ENCODE assay signal across 1 cellular context in the genomic region with DNA sequence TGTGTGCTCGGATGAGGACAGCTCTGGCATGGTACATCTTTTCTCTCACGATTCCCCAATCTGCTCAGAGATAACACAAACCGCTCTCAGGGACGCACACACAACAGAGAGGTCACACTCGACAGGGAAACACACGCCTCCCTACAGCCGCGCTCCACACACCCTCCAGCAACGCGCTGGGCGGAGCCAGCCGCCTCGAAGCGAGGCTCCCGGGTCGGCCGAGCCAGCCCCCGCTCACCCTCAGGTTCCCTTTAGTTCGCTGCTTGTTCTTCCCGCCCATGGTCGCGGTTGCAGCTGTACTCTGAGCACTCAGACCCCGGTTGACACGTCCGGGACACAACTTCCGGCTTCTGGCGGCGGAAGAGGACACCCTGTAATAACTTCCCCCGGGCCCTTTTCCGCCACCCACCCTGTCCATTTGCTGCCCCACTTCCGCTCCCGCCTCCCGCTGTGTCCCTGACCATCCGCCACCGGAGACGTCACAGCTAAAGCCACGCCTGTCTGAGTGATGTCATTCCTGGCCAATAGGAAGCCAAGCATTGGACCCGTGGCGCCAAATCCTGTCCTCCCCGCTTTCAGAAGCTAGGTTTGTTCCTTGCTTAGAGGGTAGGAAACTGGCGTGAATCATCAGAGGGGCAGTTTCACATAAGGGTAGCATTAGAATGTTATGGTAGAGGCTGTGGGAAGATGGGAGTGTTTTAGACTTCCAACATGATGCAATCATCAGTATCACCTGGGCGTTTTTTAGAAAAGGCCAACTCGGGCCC.
TF ChIP-seq lines count a peak whose summit lies in the region.

A gene with protein sequence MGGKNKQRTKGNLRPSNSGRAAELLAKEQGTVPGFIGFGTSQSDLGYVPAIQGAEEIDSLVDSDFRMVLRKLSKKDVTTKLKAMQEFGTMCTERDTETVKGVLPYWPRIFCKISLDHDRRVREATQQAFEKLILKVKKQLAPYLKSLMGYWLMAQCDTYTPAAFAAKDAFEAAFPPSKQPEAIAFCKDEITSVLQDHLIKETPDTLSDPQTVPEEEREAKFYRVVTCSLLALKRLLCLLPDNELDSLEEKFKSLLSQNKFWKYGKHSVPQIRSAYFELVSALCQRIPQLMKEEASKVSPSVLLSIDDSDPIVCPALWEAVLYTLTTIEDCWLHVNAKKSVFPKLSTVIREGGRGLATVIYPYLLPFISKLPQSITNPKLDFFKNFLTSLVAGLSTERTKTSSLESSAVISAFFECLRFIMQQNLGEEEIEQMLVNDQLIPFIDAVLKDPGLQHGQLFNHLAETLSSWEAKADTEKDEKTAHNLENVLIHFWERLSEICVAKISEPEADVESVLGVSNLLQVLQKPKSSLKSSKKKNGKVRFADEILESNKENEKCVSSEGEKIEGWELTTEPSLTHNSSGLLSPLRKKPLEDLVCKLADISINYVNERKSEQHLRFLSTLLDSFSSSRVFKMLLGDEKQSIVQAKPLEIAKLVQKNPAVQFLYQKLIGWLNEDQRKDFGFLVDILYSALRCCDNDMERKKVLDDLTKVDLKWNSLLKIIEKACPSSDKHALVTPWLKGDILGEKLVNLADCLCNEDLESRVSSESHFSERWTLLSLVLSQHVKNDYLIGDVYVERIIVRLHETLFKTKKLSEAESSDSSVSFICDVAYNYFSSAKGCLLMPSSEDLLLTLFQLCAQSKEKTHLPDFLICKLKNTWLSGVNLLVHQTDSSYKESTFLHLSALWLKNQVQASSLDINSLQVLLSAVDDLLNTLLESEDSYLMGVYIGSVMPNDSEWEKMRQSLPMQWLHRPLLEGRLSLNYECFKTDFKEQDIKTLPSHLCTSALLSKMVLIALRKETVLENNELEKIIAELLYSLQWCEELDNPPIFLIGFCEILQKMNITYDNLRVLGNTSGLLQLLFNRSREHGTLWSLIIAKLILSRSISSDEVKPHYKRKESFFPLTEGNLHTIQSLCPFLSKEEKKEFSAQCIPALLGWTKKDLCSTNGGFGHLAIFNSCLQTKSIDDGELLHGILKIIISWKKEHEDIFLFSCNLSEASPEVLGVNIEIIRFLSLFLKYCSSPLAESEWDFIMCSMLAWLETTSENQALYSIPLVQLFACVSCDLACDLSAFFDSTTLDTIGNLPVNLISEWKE (N-terminal part only) (minus strand): TSS at position 352 of the 767 bp plus-strand sequence. CDS start 72 bp downstream, at position 280.

TF ChIP-seq in HepG2, 621 proteins besides CTCF, POLR2A, EP300 and RAD21 (continued from another document and continues in another):
- TF ChIP-seq, protein P1, sequence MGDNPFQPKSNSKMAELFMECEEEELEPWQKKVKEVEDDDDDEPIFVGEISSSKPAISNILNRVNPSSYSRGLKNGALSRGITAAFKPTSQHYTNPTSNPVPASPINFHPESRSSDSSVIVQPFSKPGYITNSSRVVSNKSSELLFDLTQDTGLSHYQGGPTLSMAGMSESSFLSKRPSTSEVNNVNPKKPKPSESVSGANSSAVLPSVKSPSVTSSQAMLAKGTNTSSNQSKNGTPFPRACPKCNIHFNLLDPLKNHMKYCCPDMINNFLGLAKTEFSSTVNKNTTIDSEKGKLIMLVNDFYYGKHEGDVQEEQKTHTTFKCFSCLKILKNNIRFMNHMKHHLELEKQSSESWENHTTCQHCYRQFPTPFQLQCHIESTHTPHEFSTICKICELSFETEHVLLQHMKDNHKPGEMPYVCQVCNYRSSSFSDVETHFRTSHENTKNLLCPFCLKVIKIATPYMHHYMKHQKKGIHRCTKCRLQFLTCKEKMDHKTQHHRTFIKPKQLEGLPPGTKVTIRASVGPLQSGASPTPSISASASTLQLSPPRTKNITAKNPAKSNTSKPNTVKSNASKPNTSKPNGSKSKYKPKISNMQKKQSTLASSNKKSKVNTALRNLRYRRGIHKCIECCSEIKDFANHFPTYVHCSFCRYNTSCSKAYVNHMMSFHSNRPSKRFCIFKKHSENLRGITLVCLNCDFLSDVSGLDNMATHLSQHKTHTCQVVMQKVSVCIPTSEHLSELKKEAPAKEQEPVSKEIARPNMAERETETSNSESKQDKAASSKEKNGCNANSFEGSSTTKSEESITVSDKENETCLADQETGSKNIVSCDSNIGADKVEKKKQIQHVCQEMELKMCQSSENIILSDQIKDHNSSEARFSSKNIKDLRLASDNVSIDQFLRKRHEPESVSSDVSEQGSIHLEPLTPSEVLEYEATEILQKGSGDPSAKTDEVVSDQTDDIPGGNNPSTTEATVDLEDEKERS (CRISPR knock-in tag; IDR thresholded peaks at IDR 0.05) = no peak
- TF ChIP-seq, protein P2, sequence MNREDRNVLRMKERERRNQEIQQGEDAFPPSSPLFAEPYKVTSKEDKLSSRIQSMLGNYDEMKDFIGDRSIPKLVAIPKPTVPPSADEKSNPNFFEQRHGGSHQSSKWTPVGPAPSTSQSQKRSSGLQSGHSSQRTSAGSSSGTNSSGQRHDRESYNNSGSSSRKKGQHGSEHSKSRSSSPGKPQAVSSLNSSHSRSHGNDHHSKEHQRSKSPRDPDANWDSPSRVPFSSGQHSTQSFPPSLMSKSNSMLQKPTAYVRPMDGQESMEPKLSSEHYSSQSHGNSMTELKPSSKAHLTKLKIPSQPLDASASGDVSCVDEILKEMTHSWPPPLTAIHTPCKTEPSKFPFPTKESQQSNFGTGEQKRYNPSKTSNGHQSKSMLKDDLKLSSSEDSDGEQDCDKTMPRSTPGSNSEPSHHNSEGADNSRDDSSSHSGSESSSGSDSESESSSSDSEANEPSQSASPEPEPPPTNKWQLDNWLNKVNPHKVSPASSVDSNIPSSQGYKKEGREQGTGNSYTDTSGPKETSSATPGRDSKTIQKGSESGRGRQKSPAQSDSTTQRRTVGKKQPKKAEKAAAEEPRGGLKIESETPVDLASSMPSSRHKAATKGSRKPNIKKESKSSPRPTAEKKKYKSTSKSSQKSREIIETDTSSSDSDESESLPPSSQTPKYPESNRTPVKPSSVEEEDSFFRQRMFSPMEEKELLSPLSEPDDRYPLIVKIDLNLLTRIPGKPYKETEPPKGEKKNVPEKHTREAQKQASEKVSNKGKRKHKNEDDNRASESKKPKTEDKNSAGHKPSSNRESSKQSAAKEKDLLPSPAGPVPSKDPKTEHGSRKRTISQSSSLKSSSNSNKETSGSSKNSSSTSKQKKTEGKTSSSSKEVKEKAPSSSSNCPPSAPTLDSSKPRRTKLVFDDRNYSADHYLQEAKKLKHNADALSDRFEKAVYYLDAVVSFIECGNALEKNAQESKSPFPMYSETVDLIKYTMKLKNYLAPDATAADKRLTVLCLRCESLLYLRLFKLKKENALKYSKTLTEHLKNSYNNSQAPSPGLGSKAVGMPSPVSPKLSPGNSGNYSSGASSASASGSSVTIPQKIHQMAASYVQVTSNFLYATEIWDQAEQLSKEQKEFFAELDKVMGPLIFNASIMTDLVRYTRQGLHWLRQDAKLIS (CRISPR knock-in tag; IDR thresholded peaks at IDR 0.05) = no peak
- TF ChIP-seq, protein P3, sequence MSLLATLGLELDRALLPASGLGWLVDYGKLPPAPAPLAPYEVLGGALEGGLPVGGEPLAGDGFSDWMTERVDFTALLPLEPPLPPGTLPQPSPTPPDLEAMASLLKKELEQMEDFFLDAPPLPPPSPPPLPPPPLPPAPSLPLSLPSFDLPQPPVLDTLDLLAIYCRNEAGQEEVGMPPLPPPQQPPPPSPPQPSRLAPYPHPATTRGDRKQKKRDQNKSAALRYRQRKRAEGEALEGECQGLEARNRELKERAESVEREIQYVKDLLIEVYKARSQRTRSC (CRISPR knock-in tag; IDR thresholded peaks at IDR 0.05; ENCODE audit: low read depth) = no peak
- TF ChIP-seq, protein P4, sequence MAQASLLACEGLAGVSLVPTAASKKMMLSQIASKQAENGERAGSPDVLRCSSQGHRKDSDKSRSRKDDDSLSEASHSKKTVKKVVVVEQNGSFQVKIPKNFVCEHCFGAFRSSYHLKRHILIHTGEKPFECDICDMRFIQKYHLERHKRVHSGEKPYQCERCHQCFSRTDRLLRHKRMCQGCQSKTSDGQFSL (CRISPR knock-in tag; IDR thresholded peaks at IDR 0.05) = 0 out of 2 replicates have a peak, but pooled peaks have one; percentile 32
- peak; percentile 65 for TF ChIP-seq ZNF264 (CRISPR knock-in tag; IDR thresholded peaks at IDR 0.05)
- TF ChIP-seq, protein P5, sequence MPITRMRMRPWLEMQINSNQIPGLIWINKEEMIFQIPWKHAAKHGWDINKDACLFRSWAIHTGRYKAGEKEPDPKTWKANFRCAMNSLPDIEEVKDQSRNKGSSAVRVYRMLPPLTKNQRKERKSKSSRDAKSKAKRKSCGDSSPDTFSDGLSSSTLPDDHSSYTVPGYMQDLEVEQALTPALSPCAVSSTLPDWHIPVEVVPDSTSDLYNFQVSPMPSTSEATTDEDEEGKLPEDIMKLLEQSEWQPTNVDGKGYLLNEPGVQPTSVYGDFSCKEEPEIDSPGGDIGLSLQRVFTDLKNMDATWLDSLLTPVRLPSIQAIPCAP (CRISPR knock-in tag; IDR thresholded peaks at IDR 0.05; ENCODE audit: low read depth) = no peak
- TF ChIP-seq, protein P6, sequence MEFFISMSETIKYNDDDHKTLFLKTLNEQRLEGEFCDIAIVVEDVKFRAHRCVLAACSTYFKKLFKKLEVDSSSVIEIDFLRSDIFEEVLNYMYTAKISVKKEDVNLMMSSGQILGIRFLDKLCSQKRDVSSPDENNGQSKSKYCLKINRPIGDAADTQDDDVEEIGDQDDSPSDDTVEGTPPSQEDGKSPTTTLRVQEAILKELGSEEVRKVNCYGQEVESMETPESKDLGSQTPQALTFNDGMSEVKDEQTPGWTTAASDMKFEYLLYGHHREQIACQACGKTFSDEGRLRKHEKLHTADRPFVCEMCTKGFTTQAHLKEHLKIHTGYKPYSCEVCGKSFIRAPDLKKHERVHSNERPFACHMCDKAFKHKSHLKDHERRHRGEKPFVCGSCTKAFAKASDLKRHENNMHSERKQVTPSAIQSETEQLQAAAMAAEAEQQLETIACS (CRISPR knock-in tag; IDR thresholded peaks at IDR 0.05) = no peak
- TF ChIP-seq ZNF589 (CRISPR knock-in tag; conservative IDR thresholded peaks at IDR 0.05) = no peak
- no peak for TF ChIP-seq PRMT3 (CRISPR knock-in tag; IDR thresholded peaks at IDR 0.05; ENCODE audit: borderline replicate concordance, low read depth)
- TF ChIP-seq ZNF781 (CRISPR knock-in tag; IDR thresholded peaks at IDR 0.05; ENCODE audit: borderline replicate concordance, not compliant biosample characterization) = no peak
- TF ChIP-seq SMC3 (IDR thresholded peaks at IDR 0.05; ENCODE audit: low read length) = no peak
- TF ChIP-seq, protein P7, sequence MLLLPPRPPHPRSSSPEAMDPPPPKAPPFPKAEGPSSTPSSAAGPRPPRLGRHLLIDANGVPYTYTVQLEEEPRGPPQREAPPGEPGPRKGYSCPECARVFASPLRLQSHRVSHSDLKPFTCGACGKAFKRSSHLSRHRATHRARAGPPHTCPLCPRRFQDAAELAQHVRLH (CRISPR knock-in tag; IDR thresholded peaks at IDR 0.05; ENCODE audit: borderline replicate concordance, low read depth) = no peak
- TF ChIP-seq, protein P8, sequence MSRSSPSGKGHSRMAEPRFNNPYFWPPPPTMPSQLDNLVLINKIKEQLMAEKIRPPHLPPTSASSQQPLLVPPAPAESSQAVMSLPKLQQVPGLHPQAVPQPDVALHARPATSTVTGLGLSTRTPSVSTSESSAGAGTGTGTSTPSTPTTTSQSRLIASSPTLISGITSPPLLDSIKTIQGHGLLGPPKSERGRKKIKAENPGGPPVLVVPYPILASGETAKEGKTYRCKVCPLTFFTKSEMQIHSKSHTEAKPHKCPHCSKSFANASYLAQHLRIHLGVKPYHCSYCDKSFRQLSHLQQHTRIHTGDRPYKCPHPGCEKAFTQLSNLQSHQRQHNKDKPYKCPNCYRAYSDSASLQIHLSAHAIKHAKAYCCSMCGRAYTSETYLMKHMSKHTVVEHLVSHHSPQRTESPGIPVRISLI (CRISPR knock-in tag; IDR thresholded peaks at IDR 0.05; ENCODE audit: borderline replicate concordance) = peak; percentile 35; the same call in 1 of the 2 replicates
- TF ChIP-seq EEA1 (CRISPR knock-in tag; IDR thresholded peaks at IDR 0.05; ENCODE audit: borderline replicate concordance) = no peak
- TF ChIP-seq ASH2L (IDR thresholded peaks at IDR 0.05; ENCODE audit: insufficient read length, low read depth, low read length) = peak; percentile 96
- no peak for TF ChIP-seq TOE1 (CRISPR knock-in tag; IDR thresholded peaks at IDR 0.05)
- TF ChIP-seq RXRA (CRISPR knock-in tag; IDR thresholded peaks at IDR 0.05) = peak; percentile 38; the same call in 1 of the 2 replicates
- TF ChIP-seq ZNF569 (CRISPR knock-in tag; IDR thresholded peaks at IDR 0.05; ENCODE audit: borderline replicate concordance) = 0 out of 2 replicates have a peak, but pooled peaks have one; percentile 47
